ENCODE assay signal across 1 cellular context in genomic region chr13:26477681-26478080, GRCh38.
TF ChIP-seq lines count a peak whose summit lies in the region.

No MANE protein-coding gene starts in this region.

TF ChIP-seq in GM23338, 12 proteins besides CTCF, POLR2A, EP300 and RAD21 (continued from another document):
- TF ChIP-seq ETS1 (IDR thresholded peaks at IDR 0.05): no peak
- no peak for TF ChIP-seq EZH2 (IDR thresholded peaks at IDR 0.05; ENCODE audit: low read depth, unreplicated experiment)
